22 cellular contexts compared by ENCODE assay signal in genomic region chr2:10462178-10463083, GRCh38. TPM values are rescaled to one million over a fixed set of nuclear protein-coding genes. Genes with fewer than 3 reads are reported as not detected.
DNase-seq lines count a peak whose midpoint lies in the region; ATAC-seq and TF ChIP-seq lines count a peak whose summit lies in the region.
"Had no signal": no experiment of that assay in that cellular context is flagged by ENCODE, and none has a peak within 500 bp of the region (broad histone marks: within the 10 kb centered on the region; RNA-seq: fewer than 3 reads in every experiment).

No MANE protein-coding gene starts in this region.

- POLR2A ChIA-PET in Panc1 (lab: Charles Lee): no interaction called here

- DNase-seq in GM23338 (ENCODE audit: low spot score) (peak; percentile 51), Panc1 (ENCODE audit: low read depth, low spot score) (no peak), iPS-NIHi7 (ENCODE audit: extremely low spot score) (peak; percentile 51), posterior vena cava (ENCODE audit: low spot score) (peak; percentile 69), immature natural killer cell (no peak), left ventricle myocardium inferior (no peak)
- no peak for DNase-seq in activated T-cell treated with anti-CD3 and anti-CD28 coated beads, Interleukin-2, amount 50 U/mL, for 72 hours
- DNase-seq: ACHN; AML-193; DMS79 treated with DMSO at 0.1 percent for 48 hours; IMR-90; Karpas-422; MG63; NCI-H1092; NCI-H146; NCI-H2029 treated with DMSO at 0.1 percent for 48 hours; NCI-H2171; NCI-H446 treated with DMSO at 0.1 percent for 48 hours; NCI-H69; NK-92 treated with Interleukin-12 subunit alpha and Interleukin-12 subunit beta, amount 100 ng/mL, for 24 hours; SHP77; SK-N-SH had no signal

- H3K27ac Mint-ChIP-seq in GM23338 (no peak overlapping the region), immature natural killer cell (no peak overlapping the region)
- no peak overlapping the region for H3K27ac Mint-ChIP-seq in activated T-cell treated with anti-CD3 and anti-CD28 coated beads, Interleukin-2, amount 50 U/mL, for 72 hours

- no peaks in the 10 kb centered on the region for H3K4me1 ChIP-seq in GM23338 (ENCODE audit: insufficient read depth)
- no peaks in the 10 kb centered on the region for H3K4me1 ChIP-seq in Panc1 (ENCODE audit: control insufficient read depth, insufficient read depth, low read length)
- H3K4me1 ChIP-seq in left ventricle myocardium inferior: peaks cover 10% of the 10 kb centered on the region

- H3K36me3 ChIP-seq in GM23338 (ENCODE audit: insufficient read depth) (no peaks in the 10 kb centered on the region), Panc1 (ENCODE audit: control insufficient read depth, insufficient read depth, low read length) (no peaks in the 10 kb centered on the region), left ventricle myocardium inferior (no peaks in the 10 kb centered on the region)
- H3K36me3 ChIP-seq: MG63 had no signal

- H3K36me3 Mint-ChIP-seq in GM23338 (ENCODE audit: low read depth): no peaks in the 10 kb centered on the region
- H3K36me3 Mint-ChIP-seq in immature natural killer cell: no peaks in the 10 kb centered on the region
- no peaks in the 10 kb centered on the region for H3K36me3 Mint-ChIP-seq in activated T-cell treated with anti-CD3 and anti-CD28 coated beads, Interleukin-2, amount 50 U/mL, for 72 hours (ENCODE audit: insufficient read depth in 2 of 2)

- H3K27me3 Mint-ChIP-seq in GM23338 (ENCODE audit: insufficient read depth, low read depth, poor library complexity) (peaks cover 3% of the 10 kb centered on the region), immature natural killer cell (ENCODE audit: low read depth in 3 of 3) (peaks cover 0 to 5% (median 2%) of the 10 kb centered on the region in 3 donors)
- H3K27me3 Mint-ChIP-seq in activated T-cell treated with anti-CD3 and anti-CD28 coated beads, Interleukin-2, amount 50 U/mL, for 72 hours (ENCODE audit: low read depth): no peaks in the 10 kb centered on the region

- H3K27ac ChIP-seq in GM23338 (ENCODE audit: low read depth) (no peak overlapping the region), Panc1 (ENCODE audit: low read length) (no peak overlapping the region), left ventricle myocardium inferior (replicated peaks) (no peak overlapping the region)

- H3K79me2 ChIP-seq in GM23338 (replicated peaks; ENCODE audit: insufficient read depth): no peaks in the 10 kb centered on the region

- no peaks in the 10 kb centered on the region for H3F3A ChIP-seq in GM23338 (replicated peaks; ENCODE audit: low read depth)

- TF ChIP-seq CTCF in GM23338 (conservative IDR thresholded peaks at IDR 0.05; ENCODE audit: low read depth in 2 of 2) (no peak), Panc1 (IDR thresholded peaks at IDR 0.05) (no peak), left ventricle myocardium inferior (IDR thresholded peaks at IDR 0.05; ENCODE audit: borderline replicate concordance) (no peak)

- in situ Hi-C loops in Panc1 (cut with HindIII; ENCODE audit: low pct_unique_long_range_greater_than_20kb, low sequenced_read_pairs): no loop called here

- H3K9me3 ChIP-seq in Panc1 (ENCODE audit: control insufficient read depth, insufficient read depth, low read depth, low read length): no peaks in the 10 kb centered on the region
- no peaks in the 10 kb centered on the region for H3K9me3 ChIP-seq in left ventricle myocardium inferior (replicated peaks)
- H3K9me3 ChIP-seq: MG63, SK-N-SH had no signal

- H4K20me1 ChIP-seq in GM23338 (replicated peaks; ENCODE audit: insufficient read depth): no peaks in the 10 kb centered on the region

- CTCF ChIA-PET in Panc1 (lab: Charles Lee): no interaction called here

- H3K27me3 ChIP-seq in GM23338 (ENCODE audit: insufficient read depth): no peaks in the 10 kb centered on the region
- no peaks in the 10 kb centered on the region for H3K27me3 ChIP-seq in Panc1 (ENCODE audit: control insufficient read depth, insufficient read depth, low read length)
- no peaks in the 10 kb centered on the region for H3K27me3 ChIP-seq in left ventricle myocardium inferior (ENCODE audit: low read depth)
- H3K27me3 ChIP-seq: MG63 had no signal

- no peak overlapping the region for H3K4me3 ChIP-seq in GM23338
- no peak overlapping the region for H3K4me3 ChIP-seq in Panc1 (ENCODE audit: low read depth in 2 of 2, low read length in 2 of 2)
- H3K4me3 ChIP-seq in left ventricle myocardium inferior: no peak overlapping the region
- H3K4me3 ChIP-seq: MG63 had no signal

- no TSS peak for BruUV-seq in Panc1 (replicated peaks; lab: Mats Ljungman, UMichigan)

- H3K4me2 ChIP-seq in GM23338: no peak overlapping the region
- H3K4me2 ChIP-seq: SK-N-SH had no signal

- intact Hi-C loops in Panc1 (cut with micrococcal nuclease; ENCODE audit: unreplicated experiment) (no loop called here), posterior vena cava (cut with DNase I) (no loop called here), left ventricle myocardium inferior (cut with micrococcal nuclease) (no loop called here)

- peak; percentile 66 for ATAC-seq in GM23338
- ATAC-seq in Panc1: 0 out of 2 replicates have a peak, but pooled peaks have one; percentile 39
- ATAC-seq in activated T-cell treated with anti-CD3 and anti-CD28 coated beads, Interleukin-2, amount 50 U/mL, for 72 hours (replicated peaks in 1 of 2): no peak

- H2AFZ ChIP-seq in GM23338: 0 out of 2 replicates have a peak overlapping the region, but pooled peaks have one; percentile 63

- no peaks in the 10 kb centered on the region for H3K4me1 Mint-ChIP-seq in GM23338
- H3K4me1 Mint-ChIP-seq in immature natural killer cell: no peaks in the 10 kb centered on the region
- H3K4me1 Mint-ChIP-seq in activated T-cell treated with anti-CD3 and anti-CD28 coated beads, Interleukin-2, amount 50 U/mL, for 72 hours (ENCODE audit: low read depth): no peaks in the 10 kb centered on the region

- H3K9me3 Mint-ChIP-seq in GM23338 (no peaks in the 10 kb centered on the region), immature natural killer cell (no peaks in the 10 kb centered on the region)
- H3K9me3 Mint-ChIP-seq in activated T-cell treated with anti-CD3 and anti-CD28 coated beads, Interleukin-2, amount 50 U/mL, for 72 hours: no peaks in the 10 kb centered on the region

- H3K9me2 ChIP-seq in GM23338 (ENCODE audit: insufficient read depth): no peaks in the 10 kb centered on the region
- H3K9me2 ChIP-seq: SK-N-SH had no signal

- H3K4me3 Mint-ChIP-seq in GM23338: no peak overlapping the region
- no peak overlapping the region for H3K4me3 Mint-ChIP-seq in immature natural killer cell
- no peak overlapping the region for H3K4me3 Mint-ChIP-seq in activated T-cell treated with anti-CD3 and anti-CD28 coated beads, Interleukin-2, amount 50 U/mL, for 72 hours

TF ChIP-seq in GM23338, 12 proteins besides CTCF, POLR2A, EP300 and RAD21 (continues in another document):
- TF ChIP-seq EZH2phosphoT487 (IDR thresholded peaks at IDR 0.05; ENCODE audit: unreplicated experiment): no peak
- TF ChIP-seq POLR2AphosphoS5 (IDR thresholded peaks at IDR 0.05; ENCODE audit: low read depth): no peak
- TF ChIP-seq JUNB (IDR thresholded peaks at IDR 0.05; ENCODE audit: unreplicated experiment): no peak
- TF ChIP-seq, protein P1, sequence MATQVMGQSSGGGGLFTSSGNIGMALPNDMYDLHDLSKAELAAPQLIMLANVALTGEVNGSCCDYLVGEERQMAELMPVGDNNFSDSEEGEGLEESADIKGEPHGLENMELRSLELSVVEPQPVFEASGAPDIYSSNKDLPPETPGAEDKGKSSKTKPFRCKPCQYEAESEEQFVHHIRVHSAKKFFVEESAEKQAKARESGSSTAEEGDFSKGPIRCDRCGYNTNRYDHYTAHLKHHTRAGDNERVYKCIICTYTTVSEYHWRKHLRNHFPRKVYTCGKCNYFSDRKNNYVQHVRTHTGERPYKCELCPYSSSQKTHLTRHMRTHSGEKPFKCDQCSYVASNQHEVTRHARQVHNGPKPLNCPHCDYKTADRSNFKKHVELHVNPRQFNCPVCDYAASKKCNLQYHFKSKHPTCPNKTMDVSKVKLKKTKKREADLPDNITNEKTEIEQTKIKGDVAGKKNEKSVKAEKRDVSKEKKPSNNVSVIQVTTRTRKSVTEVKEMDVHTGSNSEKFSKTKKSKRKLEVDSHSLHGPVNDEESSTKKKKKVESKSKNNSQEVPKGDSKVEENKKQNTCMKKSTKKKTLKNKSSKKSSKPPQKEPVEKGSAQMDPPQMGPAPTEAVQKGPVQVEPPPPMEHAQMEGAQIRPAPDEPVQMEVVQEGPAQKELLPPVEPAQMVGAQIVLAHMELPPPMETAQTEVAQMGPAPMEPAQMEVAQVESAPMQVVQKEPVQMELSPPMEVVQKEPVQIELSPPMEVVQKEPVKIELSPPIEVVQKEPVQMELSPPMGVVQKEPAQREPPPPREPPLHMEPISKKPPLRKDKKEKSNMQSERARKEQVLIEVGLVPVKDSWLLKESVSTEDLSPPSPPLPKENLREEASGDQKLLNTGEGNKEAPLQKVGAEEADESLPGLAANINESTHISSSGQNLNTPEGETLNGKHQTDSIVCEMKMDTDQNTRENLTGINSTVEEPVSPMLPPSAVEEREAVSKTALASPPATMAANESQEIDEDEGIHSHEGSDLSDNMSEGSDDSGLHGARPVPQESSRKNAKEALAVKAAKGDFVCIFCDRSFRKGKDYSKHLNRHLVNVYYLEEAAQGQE (IDR thresholded peaks at IDR 0.05; ENCODE audit: unreplicated experiment): no peak

RNA-seq across cellular contexts. Expression of gene ODC1, which starts 14.3 kb away (rescaled TPM):
- total RNA-seq in GM23338 (2014; rRNA removed; shearing (Covaris generic)): 70.3 and 85.5 TPM in 2 replicates
- polyA plus RNA-seq in GM23338 (2016; fragmentation: Nextera tagmentation; extraction: Ambion mirVana) (23.3 and 24.2 TPM in 2 replicates), immature natural killer cell (10 to 100 TPM; 31.6 to 62.3 (median 59.0) TPM)
- total RNA-seq in Panc1 (2021; ENCODE audit: unreplicated experiment) (159 TPM), posterior vena cava (10 to 100 TPM; 51.7 to 67.6 TPM), left ventricle myocardium inferior (41.7 TPM)
- polyA plus RNA-seq in Panc1 (2012; ENCODE audit: insufficient read length): 135 TPM
- total RNA-seq in activated T-cell treated with anti-CD3 and anti-CD28 coated beads, Interleukin-2, amount 50 U/mL, for 72 hours: 10 to 100 TPM; 72.0 to 73.5 TPM

Comparison
In these comparisons a context has a peak if more than half of its experiments do, and no peak if none do; other contexts are left out.
1. ATAC-seq: peak in GM23338 (single experiment) and Panc1 (single experiment); none in activated T-cell treated with anti-CD3 and anti-CD28 coated beads, Interleukin-2, amount 50 U/mL, for 72 hours (0 of 2).
2. DNase-seq: peak in GM23338 (single experiment), iPS-NIHi7 (single experiment) and posterior vena cava (single experiment); none in Panc1 (single experiment), immature natural killer cell (0 of 3), activated T-cell treated with anti-CD3 and anti-CD28 coated beads, Interleukin-2, amount 50 U/mL, for 72 hours (0 of 2) and left ventricle myocardium inferior (single experiment).